Comparison of ENCODE assay signal across 8 cellular contexts in genomic region chr11:27211370-27212127, GRCh38.
DNase-seq lines count a peak whose midpoint lies in the region; ATAC-seq, FAIRE-seq and TF ChIP-seq lines count a peak whose summit lies in the region.

No MANE protein-coding gene starts in this region.

- no peak for FAIRE-seq in HepG2 (lab: Jason Lieb, UNC)

- H3K79me2 ChIP-seq in GM23248 (ENCODE audit: insufficient read depth) (no peaks in the 10 kb centered on the region), HepG2 (ENCODE audit: insufficient read depth, low read length) (no peaks in the 10 kb centered on the region)

- no peaks in the 10 kb centered on the region for H3K9me2 ChIP-seq in GM23248 (ENCODE audit: insufficient read depth)

- in situ Hi-C loops in GM23248 (cut with MboI), result no loop called here
- in situ Hi-C loops in HepG2 (cut with HindIII; ENCODE audit: extremely low pct_ligation_motif_present, low pct_unique_long_range_greater_than_20kb), result no loop called here

- intact Hi-C loops in HepG2 (cut with micrococcal nuclease; ENCODE audit: unreplicated experiment), result no loop called here

- CTCF ChIA-PET in HepG2 (lab: Yijun Ruan, JAX; ENCODE audit: low intra/inter-chr PET ratio, low total read pairs), result interaction anchor here (1.2 kb wide), 1 partner anchor 28 kb away, joined by 4 read pairs; no protein-coding TSS in a partner anchor

- no peak overlapping the region for H3K9ac ChIP-seq in GM23248
- H3K9ac ChIP-seq in HepG2 (ENCODE audit: insufficient read depth, low read depth, low read length), result no peak overlapping the region

- DNase-seq in DMS53 (lab: John Stamatoyannopoulos, UW) (peak; percentile 61), DMS53 treated with DMSO at 0.1 percent for 48 hours (lab: John Stamatoyannopoulos, UW; ENCODE audit: unreplicated experiment) (no peak), GM23248 (peak; percentile 43), HepG2 (ENCODE audit: low spot score) (no peak), GM19240 (ENCODE audit: insufficient read length, low spot score) (no peak), amygdala (lab: John Stamatoyannopoulos, UW) (no peak)
- peak; percentile 8 to 10 for DNase-seq in activated CD4-positive, alpha-beta T cell treated with anti-CD3 and anti-CD28 coated beads, Interleukin-2, amount 50 U/mL, for 48 hours

- ATAC-seq in HepG2 (no peak), HG02852 (IDR thresholded peaks at IDR 0.05; ENCODE audit: unreplicated experiment) (no peak)

- no peaks in the 10 kb centered on the region for H3K27me3 ChIP-seq in GM23248 (replicated peaks; ENCODE audit: insufficient read depth)
- H3K27me3 ChIP-seq in HepG2 (ENCODE audit: control insufficient read depth in 1 of 2, insufficient read depth in 2 of 2, low read length in 2 of 2), result no peaks in the 10 kb centered on the region

- H3K4me1 ChIP-seq in GM23248 (ENCODE audit: insufficient read depth) (peaks cover 71% of the 10 kb centered on the region), HepG2 (ENCODE audit: insufficient read depth, low read length) (peaks cover 41% of the 10 kb centered on the region)

- TF ChIP-seq RAD21 in HepG2 (CRISPR knock-in tag; IDR thresholded peaks at IDR 0.05), result no peak

- 81 to 83% methylated on average over 8 of the region's 8 CpGs for WGBS in GM23248 (ENCODE audit: low coverage in 1 of 2, low lambda C conversion rate in 2 of 2, missing lambda C conversion rate in 2 of 2), 2 experiments
- 66% methylated on average over 8 of the region's 8 CpGs for WGBS in HepG2 (ENCODE audit: low lambda C conversion rate)

- no peaks in the 10 kb centered on the region for H4K20me1 ChIP-seq in GM23248 (ENCODE audit: insufficient read depth)
- no peaks in the 10 kb centered on the region for H4K20me1 ChIP-seq in HepG2 (ENCODE audit: insufficient read depth, low read length)

- 0 out of 2 replicates have a peak overlapping the region, but pooled peaks have one; percentile 14 for H3K27ac ChIP-seq in GM23248
- no peak overlapping the region for H3K27ac ChIP-seq in HepG2 (ENCODE audit: extremely low read length, insufficient read depth, low read length)

- no peak for TF ChIP-seq EP300 in HepG2 (IDR thresholded peaks at IDR 0.05; ENCODE audit: low read depth in 2 of 2, low read length in 2 of 2)
- TF ChIP-seq EP300 in HepG2 (CRISPR knock-in tag; IDR thresholded peaks at IDR 0.05; ENCODE audit: borderline replicate concordance), result no peak

- H3K36me3 ChIP-seq in GM23248 (ENCODE audit: low read depth) (no peaks in the 10 kb centered on the region), HepG2 (replicated peaks in 1 of 2; ENCODE audit: control insufficient read depth in 1 of 2, insufficient read depth in 2 of 2, low read length in 2 of 2) (no peaks in the 10 kb centered on the region)

- H2AFZ ChIP-seq in GM23248 (no peak overlapping the region), HepG2 (ENCODE audit: low read length) (no peak overlapping the region)

- POLR2A ChIA-PET in HepG2 (lab: Yijun Ruan, JAX), result no interaction called here

- peak; percentile 45 for TF ChIP-seq CTCF in HepG2 (CRISPR knock-in tag; IDR thresholded peaks at IDR 0.05)

- H3K9me3 ChIP-seq in GM23248 (ENCODE audit: low read depth) (no peaks in the 10 kb centered on the region), HepG2 (ENCODE audit: low read length) (no peaks in the 10 kb centered on the region)

- no peak for TF ChIP-seq POLR2A in HepG2 (IDR thresholded peaks at IDR 0.05; ENCODE audit: insufficient read depth in 1 of 2, low read depth in 2 of 2, low read length in 2 of 2)

- H3K4me3 ChIP-seq in GM23248, result no peak overlapping the region
- H3K4me3 ChIP-seq in HepG2 (replicated peaks in 1 of 3; ENCODE audit: insufficient read depth in 1 of 3, low read depth in 2 of 3, low read length in 3 of 3), result no peak overlapping the region

- peaks cover 52% of the 10 kb centered on the region for H3F3A ChIP-seq in GM23248 (ENCODE audit: insufficient read depth)

- no TSS peak for BruUV-seq in HepG2 (replicated peaks; lab: Mats Ljungman, UMichigan)

- H3K4me2 ChIP-seq in GM23248 (ENCODE audit: unreplicated experiment) (no peak overlapping the region), HepG2 (ENCODE audit: low read depth, low read length) (no peak overlapping the region)

TF ChIP-seq in HepG2, 621 proteins besides CTCF, POLR2A, EP300 and RAD21:
- no peak for TF ChIP-seq NAIF1 (CRISPR knock-in tag; IDR thresholded peaks at IDR 0.05; ENCODE audit: borderline replicate concordance)
- no peak for TF ChIP-seq ADNP (CRISPR knock-in tag; IDR thresholded peaks at IDR 0.05)
- TF ChIP-seq SMC3 (IDR thresholded peaks at IDR 0.05; ENCODE audit: low read length), result peak; percentile 18; the same call in 1 of the 2 replicates
- no peak for TF ChIP-seq FOXJ3 (CRISPR knock-in tag; IDR thresholded peaks at IDR 0.05; ENCODE audit: borderline replicate concordance)
- TF ChIP-seq CEBPG (CRISPR knock-in tag; IDR thresholded peaks at IDR 0.05), result no peak
- peak; percentile 30; the same call in 1 of the 2 replicates for TF ChIP-seq STAG1 (CRISPR knock-in tag; IDR thresholded peaks at IDR 0.05)
- TF ChIP-seq ZNF709 (CRISPR knock-in tag; IDR thresholded peaks at IDR 0.05), result no peak
- TF ChIP-seq TFE3 (CRISPR knock-in tag; IDR thresholded peaks at IDR 0.05), result no peak
- TF ChIP-seq ZEB1 (IDR thresholded peaks at IDR 0.05; ENCODE audit: insufficient replicate concordance, low read depth), result no peak
- TF ChIP-seq ATAD3A (CRISPR knock-in tag; IDR thresholded peaks at IDR 0.05), result no peak
- TF ChIP-seq SRF (IDR thresholded peaks at IDR 0.05; ENCODE audit: low read depth, low read length), result no peak

Comparison
In these comparisons a context has a peak if more than half of its experiments do, and no peak if none do; other contexts are left out.
1. DNase-seq: peak in DMS53 (single experiment), GM23248 (single experiment) and activated CD4-positive, alpha-beta T cell treated with anti-CD3 and anti-CD28 coated beads, Interleukin-2, amount 50 U/mL, for 48 hours (2 of 2); none in DMS53 treated with DMSO at 0.1 percent for 48 hours (single experiment), HepG2 (single experiment), GM19240 (single experiment) and amygdala (0 of 56).